In genomic region chr17:57976594-57976993, GRCh38 we compare ENCODE assay signal across 24 cellular contexts. TPM values are rescaled to one million over a fixed set of nuclear protein-coding genes. Genes with fewer than 3 reads are reported as not detected.
DNase-seq lines count a peak whose midpoint lies in the region; ATAC-seq and TF ChIP-seq lines count a peak whose summit lies in the region.
"Had no signal": no experiment of that assay in that cellular context is flagged by ENCODE, and none has a peak within 500 bp of the region (broad histone marks: within the 10 kb centered on the region; RNA-seq: fewer than 3 reads in every experiment).

No MANE protein-coding gene starts in this region.

- H3K9me3 ChIP-seq in left ventricle myocardium inferior (replicated peaks) (no peaks in the 10 kb centered on the region), right cardiac atrium (ENCODE audit: control insufficient read depth, low read length) (no peaks in the 10 kb centered on the region)
- H3K9me3 ChIP-seq: Caco-2, MG63 had no signal

- TF ChIP-seq CTCF in left ventricle myocardium inferior (IDR thresholded peaks at IDR 0.05; ENCODE audit: borderline replicate concordance) = no peak

- H3K4me1 ChIP-seq in left ventricle myocardium inferior (peaks cover 70% of the 10 kb centered on the region), right cardiac atrium (ENCODE audit: control insufficient read depth, insufficient read depth, low read length) (peaks cover 8% of the 10 kb centered on the region)

- H3K27ac ChIP-seq in left ventricle myocardium inferior (replicated peaks) = peak overlapping the region; percentile 69
- H3K27ac ChIP-seq in right cardiac atrium (ENCODE audit: low read length) = no peak overlapping the region
- peak overlapping the region; percentile 97 for H3K27ac ChIP-seq in caudate nucleus (ENCODE audit: low read depth, low read length)
- H3K27ac ChIP-seq: HL-60 had no signal

- no peak for ATAC-seq in right cardiac atrium

- 74% methylated on average over 3 of the region's 3 CpGs for WGBS in right cardiac atrium

- intact Hi-C loops in left ventricle myocardium inferior (cut with micrococcal nuclease) (no loop called here), right cardiac atrium (cut with DNase I) (no loop called here)

- peaks cover 94% of the 10 kb centered on the region for H3K36me3 ChIP-seq in left ventricle myocardium inferior

- no peak overlapping the region for H3K4me3 ChIP-seq in left ventricle myocardium inferior
- no peak overlapping the region for H3K4me3 ChIP-seq in right cardiac atrium (ENCODE audit: low read length)
- H3K4me3 ChIP-seq: MG63 had no signal

- DNase-seq in left ventricle myocardium inferior (no peak), right cardiac atrium (no peak), caudate nucleus (lab: John Stamatoyannopoulos, UW) (no peak), medulla oblongata (ENCODE audit: extremely low spot score) (peak; percentile 83), superior temporal gyrus (ENCODE audit: extremely low spot score) (peak; percentile 84), NCI-H82 treated with DMSO at 0.1 percent for 48 hours (lab: John Stamatoyannopoulos, UW; ENCODE audit: unreplicated experiment) (no peak), SHP77 treated with DMSO at 0.1 percent for 48 hours (lab: John Stamatoyannopoulos, UW) (no peak), NCI-H187 (lab: John Stamatoyannopoulos, UW) (no peak)
- DNase-seq: Caco-2; CD4-positive, alpha-beta T cell; DMS153; GDM1; H9; Kasumi-1; MG63; NCI-H1092; NCI-H146; NCI-H2081 treated with DMSO at 0.1 percent for 48 hours; NCI-H510A; NCI-H774; OCI-M1; Right ventricle myocardium superior had no signal

- H3K27me3 ChIP-seq in left ventricle myocardium inferior (ENCODE audit: low read depth) (no peaks in the 10 kb centered on the region), right cardiac atrium (ENCODE audit: control insufficient read depth, insufficient read depth) (no peaks in the 10 kb centered on the region)
- H3K27me3 ChIP-seq: MG63 had no signal

RNA-seq across cellular contexts. Expression of gene VEZF1, which starts 11.5 kb away (rescaled TPM):
- 77.2 TPM for total RNA-seq in left ventricle myocardium inferior
- 10 to 100 TPM; 67.4 to 74.6 (median 68.5) TPM for total RNA-seq in right cardiac atrium
- polyA plus RNA-seq in right cardiac atrium = 20.0 TPM

RNA-seq across cellular contexts. Expression of gene CUEDC1, which starts 21.4 kb away (rescaled TPM):
- total RNA-seq in left ventricle myocardium inferior (43.2 TPM), right cardiac atrium (10 to 100 TPM; 53.1 to 60.5 (median 55.1) TPM)
- polyA plus RNA-seq in right cardiac atrium = 41.0 TPM
- polyA plus RNA-seq: IgD-negative memory B cell had no signal

RNA-seq across cellular contexts. Expression of gene SRSF1, which starts 30.5 kb away (rescaled TPM):
- total RNA-seq in left ventricle myocardium inferior (92.4 TPM), right cardiac atrium (100 to 1,000 TPM in 3 of 4 donors, 10 to 100 TPM in 1; 97.9 to 132 (median 126) TPM)
- 58.9 TPM for polyA plus RNA-seq in right cardiac atrium

Comparison
In these comparisons a context has a peak if more than half of its experiments do, and no peak if none do; other contexts are left out.
1. DNase-seq: peak in medulla oblongata (single experiment) and superior temporal gyrus (single experiment); none in left ventricle myocardium inferior (single experiment), right cardiac atrium (0 of 3), caudate nucleus (0 of 61), NCI-H82 treated with DMSO at 0.1 percent for 48 hours (single experiment), SHP77 treated with DMSO at 0.1 percent for 48 hours (single experiment) and NCI-H187 (0 of 2).